In the genomic region with DNA sequence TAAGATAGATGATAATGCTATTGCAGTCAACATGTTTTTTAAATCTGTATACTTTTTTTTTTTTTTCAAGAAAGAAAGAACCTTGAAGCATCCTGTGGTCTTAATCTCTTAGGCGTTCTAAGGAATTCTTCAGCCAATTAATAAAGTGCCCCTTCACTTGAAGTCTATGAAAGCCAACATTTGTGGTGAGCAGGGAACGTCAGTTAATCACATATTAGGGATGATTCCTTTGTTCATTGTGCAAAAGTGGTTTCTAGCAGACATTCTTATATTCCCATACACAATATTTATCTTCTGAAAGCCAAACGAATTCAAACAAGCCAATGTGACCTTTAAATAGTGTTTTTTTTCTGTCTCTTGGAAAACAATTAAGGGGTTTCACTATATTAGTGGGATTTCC, we compare ENCODE assay signal across 17 cellular contexts. TPM values are rescaled to one million over a fixed set of nuclear protein-coding genes. Genes with fewer than 3 reads are reported as not detected.
DNase-seq lines count a peak whose midpoint lies in the region; ATAC-seq and TF ChIP-seq lines count a peak whose summit lies in the region.
"Had no signal": no experiment of that assay in that cellular context is flagged by ENCODE, and none has a peak within 500 bp of the region (broad histone marks: within the 10 kb centered on the region; RNA-seq: fewer than 3 reads in every experiment).

No MANE protein-coding gene starts in this region.

- H3K9me2 ChIP-seq in neural cell (ENCODE audit: insufficient read depth, low read length), result no peaks in the 10 kb centered on the region

- TF ChIP-seq CTCF in OCI-LY3 (IDR thresholded peaks at IDR 0.05; ENCODE audit: low read depth, low read length), result no peak
- no peak for TF ChIP-seq CTCF in brain (conservative IDR thresholded peaks at IDR 0.05)
- TF ChIP-seq CTCF in neural cell (IDR thresholded peaks at IDR 0.05; ENCODE audit: poor library complexity, severe bottlenecking), result no peak
- TF ChIP-seq CTCF in endothelial cell (IDR thresholded peaks at IDR 0.05; ENCODE audit: unreplicated experiment), result no peak

- peak overlapping the region; percentile 60 for H2AFZ ChIP-seq in OCI-LY3 (ENCODE audit: low read depth, low read length)
- H2AFZ ChIP-seq in neural cell (ENCODE audit: low read depth, low read length), result no peak overlapping the region

- H3K4me1 Mint-ChIP-seq in brain (peaks cover 60% of the 10 kb centered on the region), endothelial cell (ENCODE audit: unreplicated experiment) (peaks cover 40% of the 10 kb centered on the region)
- peaks cover 5% of the 10 kb centered on the region for H3K4me1 Mint-ChIP-seq in activated T-helper 1 cell treated with anti-CD3 and anti-CD28 coated beads, Interleukin-12 subunit alpha, Interleukin-12 subunit beta, Interleukin-2, Interleukin-4 antibody, amounts not matched to agents 30 ng/mL and 10 ng/mL and 1 ng/mL, durations not matched to agents 14 hours and 24 hours and 36 hours (ENCODE audit: low read depth)

- H3K4me1 ChIP-seq in OCI-LY3 (ENCODE audit: low read length), result peaks cover 11% of the 10 kb centered on the region

- H3K36me3 Mint-ChIP-seq in brain (no peaks in the 10 kb centered on the region), endothelial cell (ENCODE audit: low read depth, unreplicated experiment) (peaks cover 4% of the 10 kb centered on the region)
- H3K36me3 Mint-ChIP-seq in activated T-helper 1 cell treated with anti-CD3 and anti-CD28 coated beads, Interleukin-12 subunit alpha, Interleukin-12 subunit beta, Interleukin-2, Interleukin-4 antibody, amounts not matched to agents 30 ng/mL and 10 ng/mL and 1 ng/mL, durations not matched to agents 14 hours and 24 hours and 36 hours (ENCODE audit: low read depth), result no peaks in the 10 kb centered on the region
- H3K36me3 Mint-ChIP-seq: CD4-positive, CD25-positive, alpha-beta regulatory T cell had no signal

- peak overlapping the region in 2 of 5 experiments; percentile 4 to 58 for H3K4me3 Mint-ChIP-seq in brain
- H3K4me3 Mint-ChIP-seq in activated T-helper 1 cell treated with anti-CD3 and anti-CD28 coated beads, Interleukin-12 subunit alpha, Interleukin-12 subunit beta, Interleukin-2, Interleukin-4 antibody, amounts not matched to agents 30 ng/mL and 10 ng/mL and 1 ng/mL, durations not matched to agents 14 hours and 24 hours and 36 hours, result no peak overlapping the region
- H3K4me3 Mint-ChIP-seq in endothelial cell (ENCODE audit: unreplicated experiment), result no peak overlapping the region
- H3K4me3 Mint-ChIP-seq: CD4-positive, CD25-positive, alpha-beta regulatory T cell had no signal

- H3K9me3 Mint-ChIP-seq in brain (no peaks in the 10 kb centered on the region), endothelial cell (ENCODE audit: unreplicated experiment) (no peaks in the 10 kb centered on the region)
- no peaks in the 10 kb centered on the region for H3K9me3 Mint-ChIP-seq in activated T-helper 1 cell treated with anti-CD3 and anti-CD28 coated beads, Interleukin-12 subunit alpha, Interleukin-12 subunit beta, Interleukin-2, Interleukin-4 antibody, amounts not matched to agents 30 ng/mL and 10 ng/mL and 1 ng/mL, durations not matched to agents 14 hours and 24 hours and 36 hours
- H3K9me3 Mint-ChIP-seq: CD4-positive, CD25-positive, alpha-beta regulatory T cell had no signal

- H3K27ac Mint-ChIP-seq in brain, result peak overlapping the region; percentile 72 to 97 (median 90)
- H3K27ac Mint-ChIP-seq in activated T-helper 1 cell treated with anti-CD3 and anti-CD28 coated beads, Interleukin-12 subunit alpha, Interleukin-12 subunit beta, Interleukin-2, Interleukin-4 antibody, amounts not matched to agents 30 ng/mL and 10 ng/mL and 1 ng/mL, durations not matched to agents 14 hours and 24 hours and 36 hours, result no peak overlapping the region
- H3K27ac Mint-ChIP-seq in endothelial cell (ENCODE audit: unreplicated experiment), result no peak overlapping the region

- ATAC-seq in HG02763 (IDR thresholded peaks at IDR 0.05; ENCODE audit: unreplicated experiment), result no peak
- ATAC-seq: Panc1 had no signal

- intact Hi-C loops in activated T-helper 1 cell treated with anti-CD3 and anti-CD28 coated beads, Interleukin-12 subunit alpha, Interleukin-12 subunit beta, Interleukin-2, Interleukin-4 antibody, amounts not matched to agents 30 ng/mL and 10 ng/mL and 1 ng/mL, durations not matched to agents 14 hours and 24 hours and 36 hours (cut with micrococcal nuclease), result no loop called here

- H3K4me3 ChIP-seq in OCI-LY3 (ENCODE audit: low read length) (no peak overlapping the region), neural cell (ENCODE audit: low read length) (no peak overlapping the region)
- H3K4me3 ChIP-seq: MG63 had no signal

- H4K20me1 ChIP-seq in OCI-LY3 (ENCODE audit: insufficient read depth, low read length), result no peaks in the 10 kb centered on the region
- no peaks in the 10 kb centered on the region for H4K20me1 ChIP-seq in neural cell (ENCODE audit: insufficient read depth)

- H3K9me3 ChIP-seq in OCI-LY3 (ENCODE audit: insufficient read depth, low read length), result no peaks in the 10 kb centered on the region
- no peaks in the 10 kb centered on the region for H3K9me3 ChIP-seq in neural cell (ENCODE audit: low read length)
- H3K9me3 ChIP-seq: MG63 had no signal

- TF ChIP-seq RAD21 in neural cell (conservative IDR thresholded peaks at IDR 0.05), result no peak

- DNase-seq in superior temporal gyrus (ENCODE audit: extremely low spot score) (peak; percentile 54), endothelial cell (ENCODE audit: low spot score) (no peak)
- DNase-seq in activated T-helper 1 cell treated with anti-CD3 and anti-CD28 coated beads, Interleukin-12 subunit alpha, Interleukin-12 subunit beta, Interleukin-2, Interleukin-4 antibody, amounts not matched to agents 30 ng/mL and 10 ng/mL and 1 ng/mL, durations not matched to agents 14 hours and 24 hours and 36 hours (ENCODE audit: low spot score), result no peak
- DNase-seq: ACHN; Calu3; CD4-positive, CD25-positive, alpha-beta regulatory T cell; DMS79; MG63; NCI-H1092 treated with DMSO at 0.1 percent for 48 hours; NCI-H1694; NCI-H446; SHP77 had no signal

- H3F3A ChIP-seq in neural cell (ENCODE audit: insufficient read depth, low read length, poor library complexity, severe bottlenecking), result peaks cover 19% of the 10 kb centered on the region

- H3K27me3 Mint-ChIP-seq in brain, result peaks cover 3% of the 10 kb centered on the region
- no peaks in the 10 kb centered on the region for H3K27me3 Mint-ChIP-seq in activated T-helper 1 cell treated with anti-CD3 and anti-CD28 coated beads, Interleukin-12 subunit alpha, Interleukin-12 subunit beta, Interleukin-2, Interleukin-4 antibody, amounts not matched to agents 30 ng/mL and 10 ng/mL and 1 ng/mL, durations not matched to agents 14 hours and 24 hours and 36 hours (ENCODE audit: insufficient read depth)
- no peaks in the 10 kb centered on the region for H3K27me3 Mint-ChIP-seq in endothelial cell (ENCODE audit: unreplicated experiment)
- H3K27me3 Mint-ChIP-seq: CD4-positive, CD25-positive, alpha-beta regulatory T cell had no signal

- H3K9ac ChIP-seq in OCI-LY3 (ENCODE audit: low read length) (no peak overlapping the region), neural cell (ENCODE audit: low read length) (peak overlapping the region; percentile 61)

- no peak overlapping the region for H3K27ac ChIP-seq in OCI-LY3 (ENCODE audit: low read length)
- peak overlapping the region; percentile 95 for H3K27ac ChIP-seq in neural cell (ENCODE audit: low read length)

- TF ChIP-seq EP300 in neural cell (conservative IDR thresholded peaks at IDR 0.05; ENCODE audit: poor library complexity, severe bottlenecking), result no peak

- H3K36me3 ChIP-seq in OCI-LY3 (replicated peaks; ENCODE audit: low read depth, low read length), result no peaks in the 10 kb centered on the region
- H3K36me3 ChIP-seq in neural cell (ENCODE audit: insufficient read depth, low read length), result no peaks in the 10 kb centered on the region
- H3K36me3 ChIP-seq: MG63 had no signal

- H3K79me2 ChIP-seq in OCI-LY3 (ENCODE audit: low read length) (no peaks in the 10 kb centered on the region), neural cell (replicated peaks; ENCODE audit: insufficient read depth, low read length) (peaks cover 3% of the 10 kb centered on the region)

- H3K4me2 ChIP-seq in OCI-LY3 (ENCODE audit: low read length) (peak overlapping the region; percentile 50), neural cell (ENCODE audit: low read length) (peak overlapping the region; percentile 22)

- H3K27me3 ChIP-seq in OCI-LY3 (ENCODE audit: low read depth, low read length) (no peaks in the 10 kb centered on the region), neural cell (ENCODE audit: insufficient read depth, low read depth, low read length) (no peaks in the 10 kb centered on the region)
- H3K27me3 ChIP-seq: MG63 had no signal

TF ChIP-seq in neural cell, 6 proteins besides CTCF, POLR2A, EP300 and RAD21 (continues in another document):
- TF ChIP-seq MXI1 (conservative IDR thresholded peaks at IDR 0.05; ENCODE audit: poor library complexity, severe bottlenecking) (no peak), SMC3 (conservative IDR thresholded peaks at IDR 0.05; ENCODE audit: poor library complexity) (no peak), TAF1 (IDR thresholded peaks at IDR 0.05; ENCODE audit: low read depth) (no peak)

RNA-seq across cellular contexts. Expression of a gene that starts 40.2 kb away (rescaled TPM):
- polyA plus RNA-seq in brain (ENCODE audit: insufficient read depth, low read depth, low replicate concordance), result 19.3 TPM
- polyA plus RNA-seq in neural cell, result 377 and 436 TPM in 2 replicates
- polyA minus RNA-seq in neural cell, result 499 and 538 TPM in 2 replicates
- 84.6 and 96.2 TPM in 2 replicates for total RNA-seq in activated T-helper 1 cell treated with anti-CD3 and anti-CD28 coated beads, Interleukin-12 subunit alpha, Interleukin-12 subunit beta, Interleukin-2, Interleukin-4 antibody, amounts not matched to agents 30 ng/mL and 10 ng/mL and 1 ng/mL, durations not matched to agents 14 hours and 24 hours and 36 hours
- total RNA-seq in endothelial cell (ENCODE audit: unreplicated experiment), result 106 TPM

RNA-seq across cellular contexts. Expression of a gene that starts 40.4 kb away (rescaled TPM):
- polyA plus RNA-seq in brain (ENCODE audit: insufficient read depth, low read depth, low replicate concordance) (2.5 TPM), neural cell (22.7 and 22.9 TPM in 2 replicates)
- polyA minus RNA-seq in neural cell, result 14.9 and 18.2 TPM in 2 replicates
- total RNA-seq in activated T-helper 1 cell treated with anti-CD3 and anti-CD28 coated beads, Interleukin-12 subunit alpha, Interleukin-12 subunit beta, Interleukin-2, Interleukin-4 antibody, amounts not matched to agents 30 ng/mL and 10 ng/mL and 1 ng/mL, durations not matched to agents 14 hours and 24 hours and 36 hours, result 10.2 and 11.2 TPM in 2 replicates
- 6.8 TPM for total RNA-seq in endothelial cell (ENCODE audit: unreplicated experiment)

Comparison
In these comparisons a context has a peak if more than half of its experiments do, and no peak if none do; other contexts are left out.
1. H3K27ac Mint-ChIP-seq: peak in brain (5 of 5); none in activated T-helper 1 cell treated with anti-CD3 and anti-CD28 coated beads, Interleukin-12 subunit alpha, Interleukin-12 subunit beta, Interleukin-2, Interleukin-4 antibody, amounts not matched to agents 30 ng/mL and 10 ng/mL and 1 ng/mL, durations not matched to agents 14 hours and 24 hours and 36 hours (single experiment) and endothelial cell (single experiment).